Comparison of ENCODE assay signal across 9 cellular contexts in genomic region chr18:51211552-51211951, GRCh38.
A peak's percentile ranks its signal among the peaks of the same experiment; 100 is the strongest.
DNase-seq lines count a peak whose midpoint lies in the region; ATAC-seq, FAIRE-seq and TF ChIP-seq lines count a peak whose summit lies in the region.
"Had no signal": no experiment of that assay in that cellular context is flagged by ENCODE, and none has a peak within 500 bp of the region (broad histone marks: within the 10 kb centered on the region; RNA-seq: fewer than 3 reads in every experiment).

No MANE protein-coding gene starts in this region.

- TF ChIP-seq CTCF in D721Med (IDR thresholded peaks at IDR 0.05; ENCODE audit: insufficient read depth, missing control alignments), result no peak

- H3K27me3 Mint-ChIP-seq in activated T-cell treated with anti-CD3 and anti-CD28 coated beads, Interleukin-2, amount 50 U/mL, for 24 hours, result no peaks in the 10 kb centered on the region
- H3K27me3 Mint-ChIP-seq: IgD-negative memory B cell had no signal

- ATAC-seq in GM21381 (IDR thresholded peaks at IDR 0.05; ENCODE audit: unreplicated experiment), result peak; percentile 99
- ATAC-seq in HG03565 (IDR thresholded peaks at IDR 0.05; ENCODE audit: unreplicated experiment), result peak; percentile 98

- H3K4me1 Mint-ChIP-seq in activated T-cell treated with anti-CD3 and anti-CD28 coated beads, Interleukin-2, amount 50 U/mL, for 24 hours (ENCODE audit: low read depth), result peaks cover 16% of the 10 kb centered on the region

- DNase-seq in GF-D8 (lab: John Stamatoyannopoulos, UW) (peak; percentile 100), iris pigment epithelial cell (ENCODE audit: low read depth) (peak; percentile 91), NCI-H2081 (lab: John Stamatoyannopoulos, UW) (no peak), NCI-H524 (lab: John Stamatoyannopoulos, UW) (no peak), D721Med (ENCODE audit: insufficient read length, low spot score) (no peak)
- no peak for DNase-seq in activated T-cell treated with anti-CD3 and anti-CD28 coated beads, Interleukin-2, amount 50 U/mL, for 24 hours

- FAIRE-seq in D721Med (lab: Jason Lieb, UNC), result no peak

- no peaks in the 10 kb centered on the region for H3K9me3 Mint-ChIP-seq in activated T-cell treated with anti-CD3 and anti-CD28 coated beads, Interleukin-2, amount 50 U/mL, for 24 hours
- H3K9me3 Mint-ChIP-seq: IgD-negative memory B cell had no signal

- peak overlapping the region; percentile 30 for H3K27ac Mint-ChIP-seq in activated T-cell treated with anti-CD3 and anti-CD28 coated beads, Interleukin-2, amount 50 U/mL, for 24 hours
- H3K27ac Mint-ChIP-seq: IgD-negative memory B cell had no signal

- H3K4me3 Mint-ChIP-seq in activated T-cell treated with anti-CD3 and anti-CD28 coated beads, Interleukin-2, amount 50 U/mL, for 24 hours, result no peak overlapping the region
- H3K4me3 Mint-ChIP-seq: IgD-negative memory B cell had no signal

- no peaks in the 10 kb centered on the region for H3K36me3 Mint-ChIP-seq in activated T-cell treated with anti-CD3 and anti-CD28 coated beads, Interleukin-2, amount 50 U/mL, for 24 hours (ENCODE audit: low read depth)
- H3K36me3 Mint-ChIP-seq: IgD-negative memory B cell had no signal

Comparison
In these comparisons a context has a peak if more than half of its experiments do, and no peak if none do; other contexts are left out.
1. DNase-seq: peak in GF-D8 (single experiment) and iris pigment epithelial cell (single experiment); none in activated T-cell treated with anti-CD3 and anti-CD28 coated beads, Interleukin-2, amount 50 U/mL, for 24 hours (single experiment), NCI-H2081 (0 of 2), NCI-H524 (0 of 2) and D721Med (single experiment).